In genomic region chr1:10555635-10556429, GRCh38 we compare ENCODE assay signal across 15 cellular contexts.
DNase-seq lines count a peak whose midpoint lies in the region; ATAC-seq, FAIRE-seq and TF ChIP-seq lines count a peak whose summit lies in the region.
"Had no signal": no experiment of that assay in that cellular context is flagged by ENCODE, and none has a peak within 500 bp of the region (broad histone marks: within the 10 kb centered on the region; RNA-seq: fewer than 3 reads in every experiment).

No MANE protein-coding gene starts in this region.

- no peaks in the 10 kb centered on the region for H3K9me3 Mint-ChIP-seq in natural killer cell treated with Interleukin-12 subunit alpha and Interleukin-12 subunit beta and Interleukin-15 and Interleukin-18, amount 100 ng/mL, for 72 hours
- H3K9me3 Mint-ChIP-seq: activated naive CD8-positive, alpha-beta T cell treated with anti-CD3 and anti-CD28 coated beads, Interleukin-2, amount 50 U/mL, for 24 hours; CD4-positive, CD25-positive, alpha-beta regulatory T cell had no signal

- H3K4me2 ChIP-seq in DOHH2 (ENCODE audit: low read length), result peak overlapping the region; percentile 35

- no peak overlapping the region for H3K4me3 Mint-ChIP-seq in natural killer cell treated with Interleukin-12 subunit alpha and Interleukin-12 subunit beta and Interleukin-15 and Interleukin-18, amount 100 ng/mL, for 72 hours
- H3K4me3 Mint-ChIP-seq: activated naive CD8-positive, alpha-beta T cell treated with anti-CD3 and anti-CD28 coated beads, Interleukin-2, amount 50 U/mL, for 24 hours; CD4-positive, CD25-positive, alpha-beta regulatory T cell had no signal

- H4K20me1 ChIP-seq in DOHH2 (ENCODE audit: control insufficient read depth, insufficient read depth, low read depth, low read length), result no peaks in the 10 kb centered on the region

- H3K79me2 ChIP-seq in DOHH2 (ENCODE audit: control insufficient read depth, low read length), result no peaks in the 10 kb centered on the region

- no peaks in the 10 kb centered on the region for H3F3A ChIP-seq in DOHH2 (ENCODE audit: control insufficient read depth, insufficient read depth)

- peaks cover 29% of the 10 kb centered on the region for H3K4me1 ChIP-seq in DOHH2 (ENCODE audit: control insufficient read depth, low read length)

- peak overlapping the region in 1 of 2 donors; percentile 9 for H3K27ac Mint-ChIP-seq in natural killer cell treated with Interleukin-12 subunit alpha and Interleukin-12 subunit beta and Interleukin-15 and Interleukin-18, amount 100 ng/mL, for 72 hours
- H3K27ac Mint-ChIP-seq: activated naive CD8-positive, alpha-beta T cell treated with anti-CD3 and anti-CD28 coated beads, Interleukin-2, amount 50 U/mL, for 24 hours had no signal

- no peaks in the 10 kb centered on the region for H3K9me3 ChIP-seq in DOHH2 (ENCODE audit: control insufficient read depth, insufficient read depth, low read length)
- H3K9me3 ChIP-seq: neutrophil, thoracic aorta had no signal

- FAIRE-seq in bronchial epithelial cell (lab: Jason Lieb, UNC), result no peak
- FAIRE-seq: RCC 7860 had no signal

- TF ChIP-seq CTCF in DOHH2 (IDR thresholded peaks at IDR 0.05; ENCODE audit: low read depth, low read length, poor library complexity, severe bottlenecking), result no peak
- TF ChIP-seq CTCF in bronchial epithelial cell (IDR thresholded peaks at IDR 0.05; ENCODE audit: insufficient read depth, low read length, severe bottlenecking), result no peak

- POLR2A ChIA-PET in HEK293T (lab: Yijun Ruan, JAX), result no interaction called here

- CTCF ChIA-PET in HEK293T (lab: Yijun Ruan, JAX), result no interaction called here

- peaks cover 16 to 21% of the 10 kb centered on the region in 2 donors for H3K4me1 Mint-ChIP-seq in natural killer cell treated with Interleukin-12 subunit alpha and Interleukin-12 subunit beta and Interleukin-15 and Interleukin-18, amount 100 ng/mL, for 72 hours (ENCODE audit: low read depth in 2 of 2)

- DNase-seq in NCI-H1417 treated with DMSO at 0.1 percent for 48 hours (lab: John Stamatoyannopoulos, UW), result peak; percentile 25
- peak; percentile 14 for DNase-seq in bronchial epithelial cell (ENCODE audit: low read depth)
- no peak for DNase-seq in natural killer cell treated with Interleukin-12 subunit alpha and Interleukin-12 subunit beta and Interleukin-15 and Interleukin-18, amount 100 ng/mL, for 72 hours (ENCODE audit: low spot score)
- DNase-seq in HEK293T (ENCODE audit: extremely low spot score), result no peak
- DNase-seq: activated CD4-positive, CD25-positive, alpha-beta regulatory T cell treated with anti-CD3 and anti-CD28 coated beads, Interleukin-2, amount 50 U/mL, for 72 hours; activated naive CD8-positive, alpha-beta T cell treated with anti-CD3 and anti-CD28 coated beads, Interleukin-2, amount 50 U/mL, for 24 hours; CD4-positive, CD25-positive, alpha-beta regulatory T cell; NCI-H1092 treated with DMSO at 0.1 percent for 48 hours had no signal

- H3K4me3 ChIP-seq in DOHH2 (ENCODE audit: low read length) (no peak overlapping the region), bronchial epithelial cell (ENCODE audit: low read depth, low read length) (no peak overlapping the region)
- H3K4me3 ChIP-seq: thoracic aorta had no signal

- ATAC-seq in natural killer cell treated with Interleukin-12 subunit alpha and Interleukin-12 subunit beta and Interleukin-15 and Interleukin-18, amount 100 ng/mL, for 72 hours, result peak; percentile 20 to 37
- ATAC-seq in GM21737 (IDR thresholded peaks at IDR 0.05; ENCODE audit: unreplicated experiment) (no peak), HG03457 (IDR thresholded peaks at IDR 0.05; ENCODE audit: unreplicated experiment) (no peak), HG03439 (IDR thresholded peaks at IDR 0.05; ENCODE audit: unreplicated experiment) (no peak)
- ATAC-seq: activated naive CD8-positive, alpha-beta T cell treated with anti-CD3 and anti-CD28 coated beads, Interleukin-2, amount 50 U/mL, for 24 hours had no signal

- no peaks in the 10 kb centered on the region for H3K36me3 ChIP-seq in DOHH2 (ENCODE audit: control insufficient read depth, low read length)
- H3K36me3 ChIP-seq in bronchial epithelial cell (ENCODE audit: control insufficient read depth, insufficient read depth, low read length), result peaks cover 2% of the 10 kb centered on the region
- H3K36me3 ChIP-seq: neutrophil, thoracic aorta had no signal

- H3K27me3 ChIP-seq in DOHH2 (ENCODE audit: control insufficient read depth, low read length) (no peaks in the 10 kb centered on the region), bronchial epithelial cell (ENCODE audit: control insufficient read depth, insufficient read depth, low read length) (no peaks in the 10 kb centered on the region)
- H3K27me3 ChIP-seq: neutrophil had no signal

- no peaks in the 10 kb centered on the region for H3K27me3 Mint-ChIP-seq in natural killer cell treated with Interleukin-12 subunit alpha and Interleukin-12 subunit beta and Interleukin-15 and Interleukin-18, amount 100 ng/mL, for 72 hours
- H3K27me3 Mint-ChIP-seq: activated naive CD8-positive, alpha-beta T cell treated with anti-CD3 and anti-CD28 coated beads, Interleukin-2, amount 50 U/mL, for 24 hours; CD4-positive, CD25-positive, alpha-beta regulatory T cell had no signal

- H3K27ac ChIP-seq in DOHH2 (ENCODE audit: low read depth, low read length), result no peak overlapping the region
- H3K27ac ChIP-seq: neutrophil, thoracic aorta had no signal

- H3K9me2 ChIP-seq in DOHH2 (replicated peaks; ENCODE audit: control insufficient read depth, low read length), result no peaks in the 10 kb centered on the region

- H3K36me3 Mint-ChIP-seq in natural killer cell treated with Interleukin-12 subunit alpha and Interleukin-12 subunit beta and Interleukin-15 and Interleukin-18, amount 100 ng/mL, for 72 hours, result no peaks in the 10 kb centered on the region

TF ChIP-seq in HEK293T, 16 proteins besides CTCF, POLR2A, EP300 and RAD21:
- TF ChIP-seq ZNF384 (IDR thresholded peaks at IDR 0.05) (no peak), SP1 (IDR thresholded peaks at IDR 0.05) (no peak), CTBP1 (IDR thresholded peaks at IDR 0.05; ENCODE audit: borderline replicate concordance) (no peak), LEF1 (IDR thresholded peaks at IDR 0.05; ENCODE audit: borderline replicate concordance) (no peak), PKNOX1 (IDR thresholded peaks at IDR 0.05) (no peak), FOXM1 (IDR thresholded peaks at IDR 0.05; ENCODE audit: borderline replicate concordance) (no peak), ARNT (IDR thresholded peaks at IDR 0.05) (no peak), FOXK2 (IDR thresholded peaks at IDR 0.05) (no peak), BHLHE40 (IDR thresholded peaks at IDR 0.05; ENCODE audit: borderline replicate concordance) (no peak), TARDBP (IDR thresholded peaks at IDR 0.05) (no peak), NFRKB (IDR thresholded peaks at IDR 0.05) (no peak), SUZ12 (IDR thresholded peaks at IDR 0.05) (no peak), FOXA1 (IDR thresholded peaks at IDR 0.05) (no peak), ELF4 (IDR thresholded peaks at IDR 0.05) (no peak), L3MBTL2 (conservative IDR thresholded peaks at IDR 0.05) (no peak), HDGF (IDR thresholded peaks at IDR 0.05; ENCODE audit: borderline replicate concordance) (no peak)

Comparison
In these comparisons a context has a peak if more than half of its experiments do, and no peak if none do; other contexts are left out.
1. DNase-seq: peak in NCI-H1417 treated with DMSO at 0.1 percent for 48 hours (single experiment) and bronchial epithelial cell (single experiment); none in natural killer cell treated with Interleukin-12 subunit alpha and Interleukin-12 subunit beta and Interleukin-15 and Interleukin-18, amount 100 ng/mL, for 72 hours (single experiment) and HEK293T (single experiment).
2. ATAC-seq: peak in natural killer cell treated with Interleukin-12 subunit alpha and Interleukin-12 subunit beta and Interleukin-15 and Interleukin-18, amount 100 ng/mL, for 72 hours (2 of 2); none in GM21737 (single experiment), HG03457 (single experiment) and HG03439 (single experiment).